Comparison of ENCODE assay signal across 14 cellular contexts in the genomic region with DNA sequence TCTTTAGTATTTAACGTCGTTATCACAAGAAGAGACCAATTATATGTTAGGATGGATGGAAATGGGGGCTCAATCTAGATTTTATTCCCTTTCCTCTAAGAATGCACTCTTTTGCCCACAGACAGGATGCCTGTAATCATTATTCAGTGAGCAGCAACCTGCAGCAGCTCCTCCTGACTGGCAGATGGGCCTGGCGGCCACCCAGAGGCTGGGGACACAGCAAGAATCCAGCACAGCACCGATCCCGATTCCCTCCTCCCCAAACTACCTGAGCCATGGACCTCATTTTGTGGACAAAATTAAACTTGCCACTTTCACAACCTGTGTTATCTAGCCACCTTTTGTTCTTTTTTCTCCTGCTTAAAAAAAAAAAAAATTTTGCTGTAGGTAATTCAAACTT.
A peak's percentile ranks its signal among the peaks of the same experiment; 100 is the strongest.
DNase-seq lines count a peak whose midpoint lies in the region; ATAC-seq and TF ChIP-seq lines count a peak whose summit lies in the region.
"Had no signal": no experiment of that assay in that cellular context is flagged by ENCODE, and none has a peak within 500 bp of the region (broad histone marks: within the 10 kb centered on the region; RNA-seq: fewer than 3 reads in every experiment).

No MANE protein-coding gene starts in this region.

- no peak for DNase-seq in activated CD4-positive, alpha-beta T cell treated with anti-CD3 and anti-CD28 coated beads for 36 hours
- no peak for DNase-seq in activated CD4-positive, alpha-beta T cell treated with anti-CD3 and anti-CD28 coated beads, Interleukin-2, amount 50 U/mL, for 4 hours
- DNase-seq in SJCRH30 (peak; percentile 15 to 23), mesothelial cell of epicardium (ENCODE audit: low spot score in 2 of 2, unreplicated experiment in 2 of 2) (no peak)
- DNase-seq in stimulated activated naive B cell treated with anti-CD40 and anti-IgM and Interleukin-4, amounts not matched to agents 10 μg/mL and 1 μg/mL and 100 μg/mL, for 72 hours = no peak
- DNase-seq: ACHN; activated CD4-positive, alpha-beta T cell treated with anti-CD3 and anti-CD28 coated beads, Interleukin-2, amount 50 U/mL, for 1 hour; activated naive CD4-positive, alpha-beta T cell treated with anti-CD3 and anti-CD28 coated beads, Interleukin-2, amount 50 U/mL, for 16 hours; DMS153; erythroblast had no signal

- peak overlapping the region; percentile 88 for H3K27ac Mint-ChIP-seq in activated CD4-positive, alpha-beta T cell treated with anti-CD3 and anti-CD28 coated beads for 36 hours
- H3K27ac Mint-ChIP-seq in stimulated activated naive B cell treated with anti-CD40 and anti-IgM and Interleukin-4, amounts not matched to agents 10 μg/mL and 1 μg/mL and 100 μg/mL, for 72 hours = peak overlapping the region; percentile 94
- no peak overlapping the region for H3K27ac Mint-ChIP-seq in mesothelial cell of epicardium
- H3K27ac Mint-ChIP-seq: type B pancreatic cell had no signal

- H3K27ac ChIP-seq in SJCRH30 (no peak overlapping the region), gastroesophageal sphincter (peak overlapping the region; percentile 19 to 88 (median 76))

- H3K9me3 ChIP-seq in SJCRH30 (replicated peaks) = no peaks in the 10 kb centered on the region; the same call in 1 of the 2 replicates
- H3K9me3 ChIP-seq in gastroesophageal sphincter = no peaks in the 10 kb centered on the region

- intact Hi-C loops in activated CD4-positive, alpha-beta T cell treated with anti-CD3 and anti-CD28 coated beads for 36 hours (cut with DNase I, micrococcal nuclease) = no loop called here

- H3K4me3 Mint-ChIP-seq in activated CD4-positive, alpha-beta T cell treated with anti-CD3 and anti-CD28 coated beads for 36 hours = no peak overlapping the region
- H3K4me3 Mint-ChIP-seq in stimulated activated naive B cell treated with anti-CD40 and anti-IgM and Interleukin-4, amounts not matched to agents 10 μg/mL and 1 μg/mL and 100 μg/mL, for 72 hours = no peak overlapping the region
- H3K4me3 Mint-ChIP-seq in mesothelial cell of epicardium = no peak overlapping the region
- H3K4me3 Mint-ChIP-seq: type B pancreatic cell had no signal

- H3K4me3 ChIP-seq in SJCRH30 (no peak overlapping the region), gastroesophageal sphincter (no peak overlapping the region)

- H3K36me3 Mint-ChIP-seq in activated CD4-positive, alpha-beta T cell treated with anti-CD3 and anti-CD28 coated beads for 36 hours (ENCODE audit: low read depth) = peaks cover 50% of the 10 kb centered on the region
- H3K36me3 Mint-ChIP-seq in stimulated activated naive B cell treated with anti-CD40 and anti-IgM and Interleukin-4, amounts not matched to agents 10 μg/mL and 1 μg/mL and 100 μg/mL, for 72 hours = peaks cover 38 to 50% of the 10 kb centered on the region in 2 donors
- H3K36me3 Mint-ChIP-seq in mesothelial cell of epicardium = peaks cover 8% of the 10 kb centered on the region

- H3K36me3 ChIP-seq in SJCRH30 (no peaks in the 10 kb centered on the region), gastroesophageal sphincter (peaks cover 0 to 5% of the 10 kb centered on the region in 2 donors)

- no peak for TF ChIP-seq POLR2A in gastroesophageal sphincter (IDR thresholded peaks at IDR 0.05)

- POLR2A ChIA-PET in activated CD4-positive, alpha-beta T cell treated with anti-CD3 and anti-CD28 coated beads for 36 hours (lab: Charles Lee) = interaction anchor here (0.6 kb wide), 1 partner anchor 87 kb away, joined by 3 read pairs; no protein-coding TSS in a partner anchor

- no peaks in the 10 kb centered on the region for H3K27me3 Mint-ChIP-seq in activated CD4-positive, alpha-beta T cell treated with anti-CD3 and anti-CD28 coated beads for 36 hours
- no peaks in the 10 kb centered on the region for H3K27me3 Mint-ChIP-seq in stimulated activated naive B cell treated with anti-CD40 and anti-IgM and Interleukin-4, amounts not matched to agents 10 μg/mL and 1 μg/mL and 100 μg/mL, for 72 hours
- H3K27me3 Mint-ChIP-seq in mesothelial cell of epicardium (ENCODE audit: low read depth) = no peaks in the 10 kb centered on the region
- H3K27me3 Mint-ChIP-seq: type B pancreatic cell had no signal

- CTCF ChIA-PET in activated CD4-positive, alpha-beta T cell treated with anti-CD3 and anti-CD28 coated beads for 36 hours (lab: Charles Lee) = interaction anchor here (0.6 to 1.6 kb wide), 3 partner anchors 17 to 134 kb away, joined by 3 to 5 read pairs (median 4); no protein-coding TSS in a partner anchor

- no peak for TF ChIP-seq EP300 in gastroesophageal sphincter (IDR thresholded peaks at IDR 0.05)

- no peaks in the 10 kb centered on the region for H3K9me3 Mint-ChIP-seq in activated CD4-positive, alpha-beta T cell treated with anti-CD3 and anti-CD28 coated beads for 36 hours (ENCODE audit: low read depth)
- peaks cover 0 to 1% of the 10 kb centered on the region in 2 donors for H3K9me3 Mint-ChIP-seq in stimulated activated naive B cell treated with anti-CD40 and anti-IgM and Interleukin-4, amounts not matched to agents 10 μg/mL and 1 μg/mL and 100 μg/mL, for 72 hours
- H3K9me3 Mint-ChIP-seq in mesothelial cell of epicardium = peaks cover 3% of the 10 kb centered on the region
- H3K9me3 Mint-ChIP-seq: type B pancreatic cell had no signal

- ATAC-seq in activated CD4-positive, alpha-beta T cell treated with anti-CD3 and anti-CD28 coated beads for 36 hours = no peak
- ATAC-seq in gastroesophageal sphincter (no peak), GM19463 (IDR thresholded peaks at IDR 0.05; ENCODE audit: unreplicated experiment) (no peak), GM18907 (IDR thresholded peaks at IDR 0.05; ENCODE audit: unreplicated experiment) (no peak)
- no peak for ATAC-seq in stimulated activated naive B cell treated with anti-CD40 and anti-IgM and Interleukin-4, amounts not matched to agents 10 μg/mL and 1 μg/mL and 100 μg/mL, for 72 hours (replicated peaks)

- TF ChIP-seq CTCF in gastroesophageal sphincter (IDR thresholded peaks at IDR 0.05) = no peak
- no peak for TF ChIP-seq CTCF in mesothelial cell of epicardium (IDR thresholded peaks at IDR 0.05; ENCODE audit: unreplicated experiment)

- WGBS in gastroesophageal sphincter (ENCODE audit: low coverage in 1 of 2), 2 donors = 33 to 34% methylated on average over 4 to 5 of the region's 5 CpGs

- peaks cover 76% of the 10 kb centered on the region for H3K4me1 Mint-ChIP-seq in activated CD4-positive, alpha-beta T cell treated with anti-CD3 and anti-CD28 coated beads for 36 hours
- peaks cover 36 to 74% of the 10 kb centered on the region in 2 donors for H3K4me1 Mint-ChIP-seq in stimulated activated naive B cell treated with anti-CD40 and anti-IgM and Interleukin-4, amounts not matched to agents 10 μg/mL and 1 μg/mL and 100 μg/mL, for 72 hours
- peaks cover 39% of the 10 kb centered on the region for H3K4me1 Mint-ChIP-seq in mesothelial cell of epicardium

- peaks cover 31% of the 10 kb centered on the region for H3K4me1 ChIP-seq in SJCRH30
- H3K4me1 ChIP-seq in gastroesophageal sphincter = peaks cover 12 to 90% (median 51%) of the 10 kb centered on the region in 3 donors

- H3K27me3 ChIP-seq in SJCRH30 = no peaks in the 10 kb centered on the region
- H3K27me3 ChIP-seq in gastroesophageal sphincter = no peaks in the 10 kb centered on the region

Comparison
In these comparisons a context has a peak if more than half of its experiments do, and no peak if none do; other contexts are left out.
1. DNase-seq: peak in SJCRH30 (2 of 2); none in activated CD4-positive, alpha-beta T cell treated with anti-CD3 and anti-CD28 coated beads for 36 hours (single experiment), activated CD4-positive, alpha-beta T cell treated with anti-CD3 and anti-CD28 coated beads, Interleukin-2, amount 50 U/mL, for 4 hours (0 of 2), stimulated activated naive B cell treated with anti-CD40 and anti-IgM and Interleukin-4, amounts not matched to agents 10 μg/mL and 1 μg/mL and 100 μg/mL, for 72 hours (single experiment) and mesothelial cell of epicardium (0 of 2).